ENCODE assay signal across 18 cellular contexts in the genomic region with DNA sequence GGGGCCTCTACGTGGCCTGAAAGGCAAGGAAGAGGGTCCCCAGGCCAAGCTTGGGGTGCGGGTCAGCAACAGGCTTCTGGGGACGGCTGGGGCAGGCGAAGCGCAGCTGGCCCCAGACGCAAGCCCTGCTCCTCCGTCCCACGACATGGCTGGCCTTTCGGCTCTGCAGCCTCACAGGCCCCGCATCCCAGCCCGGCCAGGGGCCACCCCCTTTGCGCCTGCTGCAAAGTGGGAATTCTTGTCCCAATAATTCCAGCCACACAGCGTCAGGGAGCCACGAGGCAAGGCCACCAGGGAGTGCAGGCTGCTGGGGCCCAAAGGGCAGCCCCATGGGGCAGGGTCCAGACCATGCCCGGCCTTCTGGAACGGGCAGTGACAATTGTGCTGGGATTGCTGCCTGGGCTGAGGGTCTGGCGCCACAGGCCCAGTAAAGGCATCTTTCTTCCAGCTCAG. TPM values are rescaled to one million over a fixed set of nuclear protein-coding genes. Genes with fewer than 3 reads are reported as not detected.
A peak's percentile ranks its signal among the peaks of the same experiment; 100 is the strongest.
DNase-seq lines count a peak whose midpoint lies in the region; ATAC-seq, FAIRE-seq and TF ChIP-seq lines count a peak whose summit lies in the region.
"Had no signal": no experiment of that assay in that cellular context is flagged by ENCODE, and none has a peak within 500 bp of the region (broad histone marks: within the 10 kb centered on the region; RNA-seq: fewer than 3 reads in every experiment).

No MANE protein-coding gene starts in this region.

- no peaks in the 10 kb centered on the region for H3K79me2 ChIP-seq in K562 (ENCODE audit: control insufficient read depth, insufficient read depth, low read length)

- no peak for TF ChIP-seq RAD21 in K562 (CRISPR knock-in tag; conservative IDR thresholded peaks at IDR 0.05 in 1 of 2, IDR thresholded peaks at IDR 0.05 in 1 of 2)

- H3K4me1 ChIP-seq in ES-I3 (ENCODE audit: insufficient read depth, low read length) (no peaks in the 10 kb centered on the region; the same call in 1 of the 2 replicates), K562 (replicated peaks in 1 of 2; ENCODE audit: control insufficient read depth in 2 of 2, insufficient read depth in 2 of 2, low read length in 2 of 2) (peaks cover 0 to 58% of the 10 kb centered on the region in 2 experiments; a peak in 2 of 5 replicates)
- H3K4me1 ChIP-seq: SJSA1 had no signal

- no peak for DNase-seq in K562 (ENCODE audit: extremely low read depth in 1 of 4, low spot score in 3 of 4)
- peak in 26 of 51 donors; percentile 41 to 97 (median 70) for DNase-seq in hypothalamus (lab: John Stamatoyannopoulos, UW)
- DNase-seq in sciatic nerve (ENCODE audit: low spot score), result no peak
- DNase-seq in DMS114 treated with DMSO at 0.1 percent for 48 hours (lab: John Stamatoyannopoulos, UW; ENCODE audit: unreplicated experiment), result no peak
- DNase-seq in omental fat pad (ENCODE audit: low spot score), result no peak
- DNase-seq: brain microvascular endothelial cell, nephron progenitor cell had no signal

- H3K9me1 ChIP-seq in K562 (ENCODE audit: control insufficient read depth, insufficient read depth, low read length), result no peaks in the 10 kb centered on the region

- no peaks in the 10 kb centered on the region for H3K27me3 ChIP-seq in K562 (ENCODE audit: control insufficient read depth in 2 of 2, insufficient read depth in 2 of 2, low read length in 2 of 2)

- no peak for FAIRE-seq in K562 (lab: Jason Lieb, UNC)
- FAIRE-seq: frontal cortex, islet of Langerhans, TTC549 had no signal

- H3K4me3 ChIP-seq in K562, result no peak overlapping the region
- H3K4me3 ChIP-seq: SJSA1 had no signal

- peaks cover 2% of the 10 kb centered on the region for H4K20me1 ChIP-seq in K562 (replicated peaks; ENCODE audit: control insufficient read depth, insufficient read depth, low read length)

- no peak for TF ChIP-seq EP300 in K562 (IDR thresholded peaks at IDR 0.05; ENCODE audit: low read length)

- CTCF ChIA-PET in K562 (lab: Yijun Ruan, JAX; ENCODE audit: low intra/inter-chr PET ratio), result no interaction called here

- 73% methylated on average over 14 of the region's 17 CpGs for WGBS in K562 (ENCODE audit: insufficient coverage, low coverage, missing lambda C conversion rate)

- no peaks in the 10 kb centered on the region for H3K36me3 ChIP-seq in ES-I3 (ENCODE audit: insufficient read depth, low read length)
- no peaks in the 10 kb centered on the region for H3K36me3 ChIP-seq in K562 (ENCODE audit: control insufficient read depth, insufficient read depth, low read length)
- H3K36me3 ChIP-seq: brain microvascular endothelial cell, SJSA1 had no signal

- H3K9me3 ChIP-seq in ES-I3 (ENCODE audit: control insufficient read depth, insufficient read depth, low read length), result no peaks in the 10 kb centered on the region
- H3K9me3 ChIP-seq in K562 (replicated peaks; ENCODE audit: control insufficient read depth, insufficient read depth, low read depth, low read length), result no peaks in the 10 kb centered on the region
- H3K9me3 ChIP-seq: SJSA1 had no signal

- no peak overlapping the region for H2AFZ ChIP-seq in K562 (ENCODE audit: low read depth, low read length)

- no peak overlapping the region for H3K27ac ChIP-seq in K562 (ENCODE audit: extremely low read depth, low read depth, low read length)
- H3K27ac ChIP-seq: brain microvascular endothelial cell, SJSA1 had no signal

- POLR2A ChIA-PET in K562 (lab: Yijun Ruan, JAX), result interaction anchor here (1.0 to 1.4 kb wide), 2 partner anchors 9 to 157 kb away, joined by 4 to 5 read pairs; no protein-coding TSS in a partner anchor

- TF ChIP-seq CTCF in K562 (IDR thresholded peaks at IDR 0.05 in 2 of 3, conservative IDR thresholded peaks at IDR 0.05 in 1 of 3; ENCODE audit: insufficient read depth in 2 of 3, low read depth in 1 of 3, low read length in 3 of 3) (no peak), omental fat pad (IDR thresholded peaks at IDR 0.05) (no peak)

- ATAC-seq in K562, result no peak
- peak; percentile 6 for ATAC-seq in sciatic nerve
- no peak for ATAC-seq in GM18511 (IDR thresholded peaks at IDR 0.05; ENCODE audit: unreplicated experiment)
- ATAC-seq in GM19455 (IDR thresholded peaks at IDR 0.05; ENCODE audit: unreplicated experiment), result no peak
- ATAC-seq in omental fat pad (ENCODE audit: low FRiP score), result no peak

- H3K9ac ChIP-seq in ES-I3 (ENCODE audit: low read depth, low read length) (peak overlapping the region; percentile 44), K562 (ENCODE audit: insufficient read depth in 1 of 2, low read depth in 2 of 2, low read length in 2 of 2) (peak overlapping the region in 1 of 2 experiments; percentile 14; a peak in 1 of 4 replicates)

- H3K4me2 ChIP-seq in K562 (ENCODE audit: insufficient read depth, low read length), result no peak overlapping the region

- BruUV-seq in K562 (replicated peaks; lab: Mats Ljungman, UMichigan), result no TSS peak

- intact Hi-C loops in K562 (cut with micrococcal nuclease), result loop anchor here (5.0 kb wide), 1 partner anchor 62 kb away; no protein-coding TSS in a partner anchor
- intact Hi-C loops in sciatic nerve (cut with DNase I), result no loop called here

- in situ Hi-C loops in K562 (cut with MboI), result no loop called here

- TF ChIP-seq POLR2A in K562 (conservative IDR thresholded peaks at IDR 0.05), result no peak

RNA-seq across cellular contexts. Expression of gene ENTPD2, which starts 1.1 kb away (rescaled TPM):
- 1.2 and 5.3 TPM in 2 replicates for total RNA-seq in K562 (2011; cell fraction: chromatin; rRNA removed; ENCODE audit: low replicate concordance)
- total RNA-seq in K562 (2011; cell fraction: nucleolus; rRNA removed), result 3.3 and 4.3 TPM in 2 replicates
- 2.6 and 2.9 TPM in 2 replicates for total RNA-seq in K562 (2011; cell fraction: nucleoplasm; rRNA removed)
- total RNA-seq in K562 (2014; rRNA removed), result 0.12 and 0.14 TPM in 2 replicates
- not detected in 2 replicates for total RNA-seq in K562 (2014; rRNA removed; fragmentation: Illumina TruSeq; extraction: Trizol)
- total RNA-seq in K562 (2015; rRNA removed; fragmentation: Illumina TruSeq; extraction: Trizol), result not detected in 2 replicates
- total RNA-seq in K562 (2021), result 0.60 and 0.85 TPM in 2 replicates
- 0.11 and 0.51 TPM in 2 replicates for polyA plus RNA-seq in K562 (2011; rRNA removed)
- polyA plus RNA-seq in K562 (2011; cell fraction: cytosol; rRNA removed), result 0.22 and 0.41 TPM in 2 replicates
- 4.8 and 5.7 TPM in 2 replicates for polyA plus RNA-seq in K562 (2011; cell fraction: nucleus; rRNA removed)
- 0.15 and 0.23 TPM in 2 replicates for polyA plus RNA-seq in K562 (2012)
- 0.17 and 0.21 TPM in 2 replicates for polyA plus RNA-seq in K562 (2014; fragmentation: Illumina TruSeq; extraction: Trizol)
- polyA plus RNA-seq in K562 (2014; fragmentation: Nextera tagmentation; extraction: Ambion mirVana), result under 1 TPM in 1 of 2 experiments, not detected in 1; 0.04 TPM
- 0.22 TPM in 1 of 2 replicates, not detected in the other for polyA plus RNA-seq in K562 (2014; rRNA removed)
- not detected in 2 replicates for polyA minus RNA-seq in K562 (2011; rRNA and poly(A)+ RNA removed)
- 0.57 and 1.3 TPM in 2 replicates for polyA minus RNA-seq in K562 (2011; cell fraction: cytosol; rRNA and poly(A)+ RNA removed)
- 0.94 and 1.2 TPM in 2 replicates for polyA minus RNA-seq in K562 (2011; cell fraction: nucleus; rRNA and poly(A)+ RNA removed)
- 24.3 TPM for total RNA-seq in sciatic nerve
- total RNA-seq in omental fat pad, result under 1 TPM in 3 of 4 donors, not detected in 1; 0.25 to 0.72 (median 0.28) TPM
- total RNA-seq: activated CD8-positive, alpha-beta memory T cell treated with anti-CD3 and anti-CD28 coated beads for 36 hours; M059J; SJSA1; subcutaneous adipose tissue had no signal

RNA-seq across cellular contexts. Expression of gene NPDC1, which starts 9.0 kb away (rescaled TPM):
- 1.1 and 4.2 TPM in 2 replicates for total RNA-seq in K562 (2011; cell fraction: chromatin; rRNA removed; ENCODE audit: low replicate concordance)
- total RNA-seq in K562 (2011; cell fraction: nucleolus; rRNA removed), result 3.2 and 6.0 TPM in 2 replicates
- total RNA-seq in K562 (2011; cell fraction: nucleoplasm; rRNA removed), result 1.5 and 3.6 TPM in 2 replicates
- 0.09 and 0.90 TPM in 2 replicates for total RNA-seq in K562 (2014; rRNA removed)
- total RNA-seq in K562 (2014; rRNA removed; fragmentation: Illumina TruSeq; extraction: Trizol), result not detected in 2 replicates
- 0.22 TPM in 1 of 2 replicates, not detected in the other for total RNA-seq in K562 (2015; rRNA removed; fragmentation: Illumina TruSeq; extraction: Trizol)
- 1.5 and 2.1 TPM in 2 replicates for total RNA-seq in K562 (2021)
- 1.3 and 3.9 TPM in 2 replicates for polyA plus RNA-seq in K562 (2011; rRNA removed)
- polyA plus RNA-seq in K562 (2011; cell fraction: cytosol; rRNA removed), result 3.5 and 4.2 TPM in 2 replicates
- polyA plus RNA-seq in K562 (2011; cell fraction: nucleus; rRNA removed), result 32.5 and 34.7 TPM in 2 replicates
- 0.85 and 3.1 TPM in 2 replicates for polyA plus RNA-seq in K562 (2012)
- 0.06 and 0.21 TPM in 2 replicates for polyA plus RNA-seq in K562 (2014; fragmentation: Illumina TruSeq; extraction: Trizol)
- polyA plus RNA-seq in K562 (2014; fragmentation: Nextera tagmentation; extraction: Ambion mirVana), result not detected
- 0.85 and 2.4 TPM in 2 replicates for polyA plus RNA-seq in K562 (2014; rRNA removed)
- polyA minus RNA-seq in K562 (2011; rRNA and poly(A)+ RNA removed), result 0.14 and 0.18 TPM in 2 replicates
- 0.95 and 3.5 TPM in 2 replicates for polyA minus RNA-seq in K562 (2011; cell fraction: cytosol; rRNA and poly(A)+ RNA removed)
- polyA minus RNA-seq in K562 (2011; cell fraction: nucleus; rRNA and poly(A)+ RNA removed), result 2.0 and 3.9 TPM in 2 replicates
- 157 TPM for total RNA-seq in sciatic nerve
- total RNA-seq in omental fat pad, result 10 to 100 TPM; 37.2 to 70.5 (median 58.5) TPM
- total RNA-seq: SJSA1 had no signal

RNA-seq across cellular contexts. Expression of gene SAPCD2, which starts 15.4 kb away (rescaled TPM):
- 12.7 and 42.0 TPM in 2 replicates for total RNA-seq in K562 (2011; cell fraction: chromatin; rRNA removed; ENCODE audit: low replicate concordance)
- total RNA-seq in K562 (2011; cell fraction: nucleolus; rRNA removed), result 49.3 and 51.2 TPM in 2 replicates
- 20.6 and 22.4 TPM in 2 replicates for total RNA-seq in K562 (2011; cell fraction: nucleoplasm; rRNA removed)
- 91.8 and 115 TPM in 2 replicates for total RNA-seq in K562 (2014; rRNA removed)
- total RNA-seq in K562 (2014; rRNA removed; fragmentation: Illumina TruSeq; extraction: Trizol), result 13.1 and 15.8 TPM in 2 replicates
- total RNA-seq in K562 (2015; rRNA removed; fragmentation: Illumina TruSeq; extraction: Trizol), result 40.8 and 42.4 TPM in 2 replicates
- total RNA-seq in K562 (2021), result 72.1 and 78.8 TPM in 2 replicates
- 18.8 and 24.2 TPM in 2 replicates for polyA plus RNA-seq in K562 (2011; rRNA removed)
- polyA plus RNA-seq in K562 (2011; cell fraction: cytosol; rRNA removed), result 28.2 and 80.8 TPM in 2 replicates
- polyA plus RNA-seq in K562 (2011; cell fraction: nucleus; rRNA removed), result 42.6 and 60.8 TPM in 2 replicates
- polyA plus RNA-seq in K562 (2012), result 27.0 and 33.0 TPM in 2 replicates
- 18.3 and 41.2 TPM in 2 replicates for polyA plus RNA-seq in K562 (2014; fragmentation: Illumina TruSeq; extraction: Trizol)
- polyA plus RNA-seq in K562 (2014; fragmentation: Nextera tagmentation; extraction: Ambion mirVana), result 1 to 10 TPM; 3.4 to 3.7 TPM
- 56.5 and 67.8 TPM in 2 replicates for polyA plus RNA-seq in K562 (2014; rRNA removed)
- polyA minus RNA-seq in K562 (2011; rRNA and poly(A)+ RNA removed), result 6.7 and 11.1 TPM in 2 replicates
- 29.9 and 32.2 TPM in 2 replicates for polyA minus RNA-seq in K562 (2011; cell fraction: cytosol; rRNA and poly(A)+ RNA removed)
- 16.6 and 17.5 TPM in 2 replicates for polyA minus RNA-seq in K562 (2011; cell fraction: nucleus; rRNA and poly(A)+ RNA removed)
- 0.36 TPM for total RNA-seq in sciatic nerve
- total RNA-seq in omental fat pad, result 1 to 10 TPM in 1 of 4 donors, under 1 TPM in 2, not detected in 1; 0.13 to 1.8 (median 0.37) TPM

RNA-seq across cellular contexts. Expression of gene UAP1L1, which starts 22.4 kb away (rescaled TPM):
- 10.1 and 23.7 TPM in 2 replicates for total RNA-seq in K562 (2011; cell fraction: chromatin; rRNA removed; ENCODE audit: low replicate concordance)
- 16.3 and 18.0 TPM in 2 replicates for total RNA-seq in K562 (2011; cell fraction: nucleolus; rRNA removed)
- 9.3 and 10.3 TPM in 2 replicates for total RNA-seq in K562 (2011; cell fraction: nucleoplasm; rRNA removed)
- 3.7 and 5.1 TPM in 2 replicates for total RNA-seq in K562 (2014; rRNA removed)
- 1.5 and 1.6 TPM in 2 replicates for total RNA-seq in K562 (2014; rRNA removed; fragmentation: Illumina TruSeq; extraction: Trizol)
- 5.1 and 5.2 TPM in 2 replicates for total RNA-seq in K562 (2015; rRNA removed; fragmentation: Illumina TruSeq; extraction: Trizol)
- total RNA-seq in K562 (2021), result 8.6 and 8.8 TPM in 2 replicates
- polyA plus RNA-seq in K562 (2011; rRNA removed), result 1.5 and 3.0 TPM in 2 replicates
- polyA plus RNA-seq in K562 (2011; cell fraction: cytosol; rRNA removed), result 2.4 and 2.6 TPM in 2 replicates
- polyA plus RNA-seq in K562 (2011; cell fraction: nucleus; rRNA removed), result 17.8 and 18.3 TPM in 2 replicates
- 6.6 and 13.1 TPM in 2 replicates for polyA plus RNA-seq in K562 (2012)
- 5.2 and 5.3 TPM in 2 replicates for polyA plus RNA-seq in K562 (2014; fragmentation: Illumina TruSeq; extraction: Trizol)
- polyA plus RNA-seq in K562 (2014; fragmentation: Nextera tagmentation; extraction: Ambion mirVana), result under 1 TPM; 0.20 to 0.29 TPM
- polyA plus RNA-seq in K562 (2014; rRNA removed), result 5.0 and 7.1 TPM in 2 replicates
- 0.69 and 0.74 TPM in 2 replicates for polyA minus RNA-seq in K562 (2011; rRNA and poly(A)+ RNA removed)
- 1.4 and 1.5 TPM in 2 replicates for polyA minus RNA-seq in K562 (2011; cell fraction: cytosol; rRNA and poly(A)+ RNA removed)
- 3.0 and 4.1 TPM in 2 replicates for polyA minus RNA-seq in K562 (2011; cell fraction: nucleus; rRNA and poly(A)+ RNA removed)
- 18.3 TPM for total RNA-seq in sciatic nerve
- total RNA-seq in omental fat pad, result 10 to 100 TPM in 2 of 4 donors, 1 to 10 TPM in 2; 5.2 to 12.8 (median 9.7) TPM

RNA-seq across cellular contexts. Expression of gene FUT7, which starts 23.1 kb away (rescaled TPM):
- total RNA-seq in K562 (2011; cell fraction: chromatin; rRNA removed; ENCODE audit: low replicate concordance), result not detected in 2 replicates
- total RNA-seq in K562 (2011; cell fraction: nucleolus; rRNA removed), result not detected in 2 replicates
- not detected in 2 replicates for total RNA-seq in K562 (2011; cell fraction: nucleoplasm; rRNA removed)
- total RNA-seq in K562 (2014; rRNA removed), result not detected in 2 replicates
- not detected in 2 replicates for total RNA-seq in K562 (2014; rRNA removed; fragmentation: Illumina TruSeq; extraction: Trizol)
- total RNA-seq in K562 (2015; rRNA removed; fragmentation: Illumina TruSeq; extraction: Trizol), result not detected in 2 replicates
- total RNA-seq in K562 (2021), result not detected in 2 replicates
- not detected in 2 replicates for polyA plus RNA-seq in K562 (2011; rRNA removed)
- not detected in 2 replicates for polyA plus RNA-seq in K562 (2011; cell fraction: cytosol; rRNA removed)
- polyA plus RNA-seq in K562 (2011; cell fraction: nucleus; rRNA removed), result not detected in 2 replicates
- not detected in 2 replicates for polyA plus RNA-seq in K562 (2012)
- polyA plus RNA-seq in K562 (2014; fragmentation: Illumina TruSeq; extraction: Trizol), result not detected in 2 replicates
- polyA plus RNA-seq in K562 (2014; fragmentation: Nextera tagmentation; extraction: Ambion mirVana), result not detected
- not detected in 2 replicates for polyA plus RNA-seq in K562 (2014; rRNA removed)
- polyA minus RNA-seq in K562 (2011; rRNA and poly(A)+ RNA removed), result not detected in 2 replicates
- not detected in 2 replicates for polyA minus RNA-seq in K562 (2011; cell fraction: cytosol; rRNA and poly(A)+ RNA removed)
- polyA minus RNA-seq in K562 (2011; cell fraction: nucleus; rRNA and poly(A)+ RNA removed), result not detected in 2 replicates
- total RNA-seq in sciatic nerve, result 0.18 TPM
- 1 to 10 TPM in 1 of 4 donors, under 1 TPM in 2, not detected in 1; 0.19 to 3.6 (median 0.31) TPM for total RNA-seq in omental fat pad
- total RNA-seq: frontal cortex, HFFc6, M059J, SJSA1 had no signal

Comparison
In these comparisons a context has a peak if more than half of its experiments do, and no peak if none do; other contexts are left out.
1. DNase-seq: peak in hypothalamus (26 of 51); none in K562 (0 of 4), sciatic nerve (single experiment), DMS114 treated with DMSO at 0.1 percent for 48 hours (single experiment) and omental fat pad (single experiment).
2. RNA of gene NPDC1, which starts 9.0 kb away (total RNA-seq): 157 TPM in sciatic nerve (single experiment) and 37.2 to 70.5 TPM in omental fat pad; 0.09 to 6.0 TPM in K562; every median in the first group is over 4 times any median in the second.
3. RNA of gene SAPCD2, which starts 15.4 kb away (total RNA-seq): 12.7 to 115 TPM in K562; 0.13 to 1.8 TPM in omental fat pad and 0.36 TPM in sciatic nerve (single experiment); every median in the first group is over 4 times any median in the second.